8 cellular contexts compared by ENCODE assay signal in genomic region chr17:1455748-1456599, GRCh38. TPM values are rescaled to one million over a fixed set of nuclear protein-coding genes. Genes with fewer than 3 reads are reported as not detected.
A peak's percentile ranks its signal among the peaks of the same experiment; 100 is the strongest.
DNase-seq lines count a peak whose midpoint lies in the region; ATAC-seq and TF ChIP-seq lines count a peak whose summit lies in the region.

Gene CRK, minus strand, starts transcription at chr17:1456232. Its CDS starts 115 bp downstream, at chr17:1456117.

- H3K36me3 ChIP-seq in DOHH2 (ENCODE audit: control insufficient read depth, low read length) = peaks cover 41% of the 10 kb centered on the region
- no peaks in the 10 kb centered on the region; the same call in 1 of the 2 replicates for H3K36me3 ChIP-seq in GM23248 (ENCODE audit: low read depth)
- H3K36me3 ChIP-seq in fibroblast of lung (ENCODE audit: control insufficient read depth, insufficient read depth, low read length) = no peaks in the 10 kb centered on the region
- peaks cover 0 to 11% (median 0%) of the 10 kb centered on the region in 3 experiments for H3K36me3 ChIP-seq in naive thymus-derived CD4-positive, alpha-beta T cell (ENCODE audit: control insufficient read depth in 2 of 3, insufficient read depth in 3 of 3, low read length in 3 of 3)

- H3K9me3 ChIP-seq in DOHH2 (ENCODE audit: control insufficient read depth, insufficient read depth, low read length) (no peaks in the 10 kb centered on the region), GM23248 (ENCODE audit: low read depth) (no peaks in the 10 kb centered on the region), fibroblast of lung (ENCODE audit: control insufficient read depth, insufficient read depth, low read depth, low read length) (no peaks in the 10 kb centered on the region)
- H3K9me3 ChIP-seq in naive thymus-derived CD4-positive, alpha-beta T cell (ENCODE audit: control insufficient read depth in 2 of 3, low read length in 3 of 3) = no peaks in the 10 kb centered on the region

- H3F3A ChIP-seq in DOHH2 (ENCODE audit: control insufficient read depth, insufficient read depth) = no peaks in the 10 kb centered on the region
- peaks cover 43% of the 10 kb centered on the region for H3F3A ChIP-seq in GM23248 (ENCODE audit: insufficient read depth)

- no peaks in the 10 kb centered on the region for H3K9me3 Mint-ChIP-seq in activated T-helper 17 cell treated with anti-CD3 and anti-CD28 coated beads, Interleukin-2, amount 50 U/mL, for 72 hours
- H3K9me3 Mint-ChIP-seq in naive thymus-derived CD4-positive, alpha-beta T cell = no peaks in the 10 kb centered on the region
- H3K9me3 Mint-ChIP-seq in stimulated activated memory B cell treated with anti-CD40 and anti-IgM and Interleukin-4, amounts not matched to agents 10 μg/mL and 1 μg/mL and 100 μg/mL, for 72 hours = no peaks in the 10 kb centered on the region

- peaks cover 12% of the 10 kb centered on the region; the same call in 1 of the 2 replicates for H4K20me1 ChIP-seq in DOHH2 (ENCODE audit: control insufficient read depth, insufficient read depth, low read depth, low read length)
- H4K20me1 ChIP-seq in GM23248 (ENCODE audit: insufficient read depth) = peaks cover 15% of the 10 kb centered on the region; the same call in 1 of the 2 replicates
- no peaks in the 10 kb centered on the region for H4K20me1 ChIP-seq in fibroblast of lung (ENCODE audit: control insufficient read depth, extremely low read depth, insufficient read depth, low read length)

- peaks cover 39% of the 10 kb centered on the region for H3K36me3 Mint-ChIP-seq in activated T-helper 17 cell treated with anti-CD3 and anti-CD28 coated beads, Interleukin-2, amount 50 U/mL, for 72 hours (ENCODE audit: low read depth)
- peaks cover 0 to 7% (median 4%) of the 10 kb centered on the region in 5 donors for H3K36me3 Mint-ChIP-seq in naive thymus-derived CD4-positive, alpha-beta T cell
- H3K36me3 Mint-ChIP-seq in stimulated activated memory B cell treated with anti-CD40 and anti-IgM and Interleukin-4, amounts not matched to agents 10 μg/mL and 1 μg/mL and 100 μg/mL, for 72 hours = peaks cover 12% of the 10 kb centered on the region

- peak within 1 kb of the TSS; percentile 87 for H3K4me3 ChIP-seq in DOHH2 (ENCODE audit: low read length)
- peak within 1 kb of the TSS; percentile 86 for H3K4me3 ChIP-seq in GM23248
- H3K4me3 ChIP-seq in fibroblast of lung (replicated peaks in 1 of 4; ENCODE audit: control extremely low read depth in 1 of 4, insufficient read depth in 1 of 4, low read depth in 3 of 4, low read length in 4 of 4) = peak within 1 kb of the TSS; percentile 49 to 92 (median 84)
- peak within 1 kb of the TSS; percentile 94 for H3K4me3 ChIP-seq in naive thymus-derived CD4-positive, alpha-beta T cell (ENCODE audit: low read length)

- H3K4me3 Mint-ChIP-seq in activated T-helper 17 cell treated with anti-CD3 and anti-CD28 coated beads, Interleukin-2, amount 50 U/mL, for 72 hours = peak within 1 kb of the TSS; percentile 92
- peak within 1 kb of the TSS; percentile 86 to 95 (median 90) for H3K4me3 Mint-ChIP-seq in naive thymus-derived CD4-positive, alpha-beta T cell
- peak within 1 kb of the TSS; percentile 89 for H3K4me3 Mint-ChIP-seq in stimulated activated memory B cell treated with anti-CD40 and anti-IgM and Interleukin-4, amounts not matched to agents 10 μg/mL and 1 μg/mL and 100 μg/mL, for 72 hours

- POLR2A ChIA-PET in naive thymus-derived CD4-positive, alpha-beta T cell (lab: Charles Lee) = interaction anchor here (0.8 to 2.8 kb wide), 5 partner anchors 15 to 60 kb away, joined by 3 to 15 read pairs (median 5); partner anchors contain the start of genes INPP5K and YWHAE

- DNase-seq in GM23248 (peak; percentile 98), LHCN-M2 (ENCODE audit: low read depth) (peak; percentile 92), RPMI7951 (ENCODE audit: low read depth) (peak; percentile 88), fibroblast of lung (ENCODE audit: low read depth in 2 of 2) (peak; percentile 87 to 94)
- DNase-seq in naive thymus-derived CD4-positive, alpha-beta T cell = peak; percentile 97 to 100 (median 99)

- peak within 1 kb of the TSS; percentile 88 for H3K27ac Mint-ChIP-seq in activated T-helper 17 cell treated with anti-CD3 and anti-CD28 coated beads, Interleukin-2, amount 50 U/mL, for 72 hours
- H3K27ac Mint-ChIP-seq in naive thymus-derived CD4-positive, alpha-beta T cell = peak within 1 kb of the TSS; percentile 63 to 92 (median 86)
- peak within 1 kb of the TSS; percentile 87 for H3K27ac Mint-ChIP-seq in stimulated activated memory B cell treated with anti-CD40 and anti-IgM and Interleukin-4, amounts not matched to agents 10 μg/mL and 1 μg/mL and 100 μg/mL, for 72 hours

- CTCF ChIA-PET in naive thymus-derived CD4-positive, alpha-beta T cell (lab: Charles Lee) = no interaction called here

- peak within 1 kb of the TSS; percentile 98 for H3K9ac ChIP-seq in GM23248
- peak within 1 kb of the TSS; percentile 97 for H3K9ac ChIP-seq in fibroblast of lung (ENCODE audit: insufficient read depth, low read length)

- H3K4me2 ChIP-seq in DOHH2 (ENCODE audit: low read length) (peak within 1 kb of the TSS; percentile 74), GM23248 (ENCODE audit: unreplicated experiment) (peak within 1 kb of the TSS; percentile 81), fibroblast of lung (ENCODE audit: extremely low read depth, insufficient read depth, low read length) (peak within 1 kb of the TSS; percentile 98)

- intact Hi-C loops in naive thymus-derived CD4-positive, alpha-beta T cell (cut with micrococcal nuclease) = loop anchor here (1.0 to 2.0 kb wide), 13 partner anchors 29 to 585 kb away; partner anchors contain the start of genes INPP5K (in 2 of the 2), PITPNA (in 2 of the 2), YWHAE (in 2 of the 2) and PRPF8 (in 1 of the 2)

- TF ChIP-seq CTCF in DOHH2 (IDR thresholded peaks at IDR 0.05; ENCODE audit: low read depth, low read length, poor library complexity, severe bottlenecking) (no peak), fibroblast of lung (conservative IDR thresholded peaks at IDR 0.05 in 1 of 2, IDR thresholded peaks at IDR 0.05 in 1 of 2; ENCODE audit: low read depth in 1 of 2, low read length in 2 of 2) (no peak)

- H3K27ac ChIP-seq in DOHH2 (ENCODE audit: low read depth, low read length) (peak within 1 kb of the TSS; percentile 49), GM23248 (peak within 1 kb of the TSS; percentile 95), fibroblast of lung (ENCODE audit: insufficient read depth, low read length) (peak within 1 kb of the TSS; percentile 95)
- H3K27ac ChIP-seq in naive thymus-derived CD4-positive, alpha-beta T cell (ENCODE audit: low read depth, low read length) = peak within 1 kb of the TSS; percentile 97

- 1 to 3% methylated on average over 55 to 69 of the region's 97 CpGs for WGBS in GM23248 (ENCODE audit: low coverage in 1 of 2, low lambda C conversion rate in 2 of 2, missing lambda C conversion rate in 2 of 2), 2 experiments

- H3K27me3 Mint-ChIP-seq in activated T-helper 17 cell treated with anti-CD3 and anti-CD28 coated beads, Interleukin-2, amount 50 U/mL, for 72 hours = no peaks in the 10 kb centered on the region
- peaks cover 0 to 22% (median 4%) of the 10 kb centered on the region in 5 donors for H3K27me3 Mint-ChIP-seq in naive thymus-derived CD4-positive, alpha-beta T cell
- no peaks in the 10 kb centered on the region for H3K27me3 Mint-ChIP-seq in stimulated activated memory B cell treated with anti-CD40 and anti-IgM and Interleukin-4, amounts not matched to agents 10 μg/mL and 1 μg/mL and 100 μg/mL, for 72 hours

- in situ Hi-C loops in GM23248 (cut with MboI) = no loop called here

- H2AFZ ChIP-seq in GM23248 = peak within 1 kb of the TSS; percentile 85
- peak within 1 kb of the TSS; percentile 81 for H2AFZ ChIP-seq in fibroblast of lung (ENCODE audit: low read length)

- H3K9me2 ChIP-seq in DOHH2 (replicated peaks; ENCODE audit: control insufficient read depth, low read length) (no peaks in the 10 kb centered on the region), GM23248 (ENCODE audit: insufficient read depth) (no peaks in the 10 kb centered on the region)

- H3K4me1 ChIP-seq in DOHH2 (ENCODE audit: control insufficient read depth, low read length) (peaks cover 24% of the 10 kb centered on the region), GM23248 (ENCODE audit: insufficient read depth) (peaks cover 25% of the 10 kb centered on the region; the same call in 1 of the 2 replicates), fibroblast of lung (ENCODE audit: control insufficient read depth, extremely low read depth, insufficient read depth, low read length) (peaks cover 2% of the 10 kb centered on the region)
- H3K4me1 ChIP-seq in naive thymus-derived CD4-positive, alpha-beta T cell (ENCODE audit: control insufficient read depth in 2 of 2, insufficient read depth in 2 of 2, low read length in 2 of 2) = peaks cover 18 to 37% of the 10 kb centered on the region in 2 donors

- peak; percentile 94 for ATAC-seq in activated T-helper 17 cell treated with anti-CD3 and anti-CD28 coated beads, Interleukin-2, amount 50 U/mL, for 72 hours (replicated peaks)
- ATAC-seq in naive thymus-derived CD4-positive, alpha-beta T cell = peak; percentile 97
- ATAC-seq in stimulated activated memory B cell treated with anti-CD40 and anti-IgM and Interleukin-4, amounts not matched to agents 10 μg/mL and 1 μg/mL and 100 μg/mL, for 72 hours = peak; percentile 97

- H3K4me1 Mint-ChIP-seq in activated T-helper 17 cell treated with anti-CD3 and anti-CD28 coated beads, Interleukin-2, amount 50 U/mL, for 72 hours = peaks cover 24% of the 10 kb centered on the region
- peaks cover 28 to 64% (median 48%) of the 10 kb centered on the region in 7 donors for H3K4me1 Mint-ChIP-seq in naive thymus-derived CD4-positive, alpha-beta T cell
- peaks cover 60% of the 10 kb centered on the region for H3K4me1 Mint-ChIP-seq in stimulated activated memory B cell treated with anti-CD40 and anti-IgM and Interleukin-4, amounts not matched to agents 10 μg/mL and 1 μg/mL and 100 μg/mL, for 72 hours

- H3K27me3 ChIP-seq in DOHH2 (ENCODE audit: control insufficient read depth, low read length) (peaks cover 5% of the 10 kb centered on the region; the same call in 1 of the 2 replicates), GM23248 (replicated peaks; ENCODE audit: insufficient read depth) (no peaks in the 10 kb centered on the region), fibroblast of lung (ENCODE audit: control insufficient read depth, insufficient read depth, low read length) (no peaks in the 10 kb centered on the region)
- H3K27me3 ChIP-seq in naive thymus-derived CD4-positive, alpha-beta T cell (ENCODE audit: control insufficient read depth in 2 of 2, insufficient read depth in 2 of 2, low read length in 2 of 2) = no peaks in the 10 kb centered on the region

- H3K79me2 ChIP-seq in DOHH2 (ENCODE audit: control insufficient read depth, low read length) (peaks cover 51% of the 10 kb centered on the region), GM23248 (ENCODE audit: insufficient read depth) (peaks cover 50% of the 10 kb centered on the region), fibroblast of lung (ENCODE audit: control insufficient read depth, insufficient read depth, low read length) (peaks cover 50% of the 10 kb centered on the region)

RNA-seq across cellular contexts. Expression of gene CRK, which starts in this region (rescaled TPM):
- total RNA-seq in GM23248 (2014; rRNA removed; shearing (Covaris generic)) = 113 and 117 TPM in 2 replicates
- 86.0 and 93.6 TPM in 2 replicates for polyA plus RNA-seq in GM23248 (2016; fragmentation: Nextera tagmentation; extraction: Ambion mirVana)
- total RNA-seq in LHCN-M2 (2014; rRNA removed) = 82.8 and 86.6 TPM in 2 replicates
- 33.1 TPM for polyA plus RNA-seq in LHCN-M2 (2012)
- total RNA-seq in RPMI7951 (2014; rRNA removed; shearing (Covaris generic)) = 62.6 and 67.6 TPM in 2 replicates
- total RNA-seq in activated T-helper 17 cell treated with anti-CD3 and anti-CD28 coated beads, Interleukin-2, amount 50 U/mL, for 72 hours = 10 to 100 TPM; 15.5 to 21.6 TPM
- 105 and 120 TPM in 2 replicates for total RNA-seq in fibroblast of lung
- polyA plus RNA-seq in fibroblast of lung = 119 and 138 TPM in 2 replicates
- polyA plus RNA-seq in fibroblast of lung (2012) = 58.3 and 63.7 TPM in 2 replicates
- 34.5 and 37.5 TPM in 2 replicates for polyA minus RNA-seq in fibroblast of lung (ENCODE audit: low replicate concordance)
- total RNA-seq in naive thymus-derived CD4-positive, alpha-beta T cell = 10 to 100 TPM; 16.9 to 29.0 (median 20.9) TPM
- 10 to 100 TPM; 20.0 to 24.3 TPM for polyA plus RNA-seq in naive thymus-derived CD4-positive, alpha-beta T cell

Comparison
In these comparisons a context has a peak if more than half of its experiments do, and no peak if none do; other contexts are left out.
1. Peak in every context shown above with its lines: DNase-seq, ATAC-seq, H3K4me3 ChIP-seq and H3K27ac ChIP-seq.